Comparison of ENCODE assay signal across 9 cellular contexts in genomic region chr6:42260972-42261371, GRCh38. TPM values are rescaled to one million over a fixed set of nuclear protein-coding genes. Genes with fewer than 3 reads are reported as not detected.
DNase-seq lines count a peak whose midpoint lies in the region; ATAC-seq, FAIRE-seq and TF ChIP-seq lines count a peak whose summit lies in the region.
"Had no signal": no experiment of that assay in that cellular context is flagged by ENCODE, and none has a peak within 500 bp of the region (broad histone marks: within the 10 kb centered on the region; RNA-seq: fewer than 3 reads in every experiment).

No MANE protein-coding gene starts in this region.

- DNase-seq in DMS 273 (lab: John Stamatoyannopoulos, UW; ENCODE audit: unreplicated experiment) (peak; percentile 49), DMS 273 treated with DMSO at 0.1 percent for 48 hours (lab: John Stamatoyannopoulos, UW) (no peak), T-helper 17 cell (peak in 1 of 3 donors; percentile 25), mucosa of descending colon (peak in 1 of 3 donors; percentile 42), urothelium cell line (ENCODE audit: low spot score) (peak; percentile 51)
- peak; percentile 17 for DNase-seq in central memory CD4-positive, alpha-beta T cell

- H3K4me3 Mint-ChIP-seq in T-helper 17 cell = no peak overlapping the region

- H3K4me1 Mint-ChIP-seq in T-helper 17 cell = peaks cover 3% of the 10 kb centered on the region

- no peaks in the 10 kb centered on the region for H3K36me3 ChIP-seq in mucosa of descending colon (ENCODE audit: low read depth)

- no peak for TF ChIP-seq CTCF in mucosa of descending colon (IDR thresholded peaks at IDR 0.05)

- ATAC-seq in T-helper 17 cell (peak; percentile 52), mucosa of descending colon (peak; percentile 67), GM21381 (IDR thresholded peaks at IDR 0.05; ENCODE audit: unreplicated experiment) (no peak), HG03442 (IDR thresholded peaks at IDR 0.05; ENCODE audit: unreplicated experiment) (no peak)

- H3K9me3 ChIP-seq in T-helper 17 cell (ENCODE audit: control insufficient read depth, low read length, poor library complexity, severe bottlenecking) (no peaks in the 10 kb centered on the region), mucosa of descending colon (no peaks in the 10 kb centered on the region)

- H3K4me1 ChIP-seq in mucosa of descending colon (ENCODE audit: low read depth) = peaks cover 8% of the 10 kb centered on the region

- no peaks in the 10 kb centered on the region for H3K27me3 Mint-ChIP-seq in T-helper 17 cell

- FAIRE-seq in urothelium cell line (lab: Jason Lieb, UNC) = no peak
- FAIRE-seq: A204.1 had no signal

- H3K27ac Mint-ChIP-seq in T-helper 17 cell = no peak overlapping the region

- no peak overlapping the region for H3K4me3 ChIP-seq in mucosa of descending colon

- intact Hi-C loops in mucosa of descending colon (cut with DNase I, micrococcal nuclease) = loop anchor here in 1 of 2 donors (10.0 kb wide), 1 partner anchor 274 kb away; no protein-coding TSS in a partner anchor

- H3K36me3 Mint-ChIP-seq in T-helper 17 cell (ENCODE audit: low read depth) = peaks cover 3% of the 10 kb centered on the region

RNA-seq across cellular contexts. Expression of gene MRPS10, which starts 43.3 kb away (rescaled TPM):
- total RNA-seq in T-helper 17 cell (10 to 100 TPM; 15.4 to 20.1 TPM), mucosa of descending colon (10 to 100 TPM; 22.2 to 31.7 (median 31.5) TPM)

Comparison
In these comparisons a context has a peak if more than half of its experiments do, and no peak if none do; other contexts are left out.
1. ATAC-seq: peak in T-helper 17 cell (single experiment) and mucosa of descending colon (single experiment); none in GM21381 (single experiment) and HG03442 (single experiment).